ENCODE assay signal across 11 cellular contexts in the genomic region with DNA sequence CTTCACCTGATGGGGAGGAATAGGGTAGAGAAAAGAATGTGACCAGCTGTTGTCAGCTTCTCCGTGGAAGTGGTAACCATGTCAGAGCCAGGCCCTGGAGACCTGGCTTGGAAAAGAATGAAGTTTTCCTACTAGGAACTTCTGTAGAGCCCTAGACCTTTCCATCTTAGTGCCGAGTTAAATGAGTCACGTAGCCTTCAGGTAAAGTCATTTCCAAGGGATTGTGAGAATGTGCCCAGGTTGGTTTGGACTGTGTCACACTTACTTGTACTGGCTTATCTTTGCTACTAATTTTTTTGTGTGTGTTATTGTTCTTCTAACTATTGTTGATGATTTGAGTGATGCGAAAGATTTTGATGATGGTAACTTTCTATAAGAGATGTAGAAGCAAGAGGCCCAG. TPM values are rescaled to one million over a fixed set of nuclear protein-coding genes. Genes with fewer than 3 reads are reported as not detected.
DNase-seq lines count a peak whose midpoint lies in the region; ATAC-seq and TF ChIP-seq lines count a peak whose summit lies in the region.
"Not testable (repeated sequence)": the region's sequence is repeated elsewhere in the genome, so short reads cannot be mapped to it uniquely, and the experiment has no call there.
"Had no signal": no experiment of that assay in that cellular context is flagged by ENCODE, and none has a peak within 500 bp of the region (broad histone marks: within the 10 kb centered on the region; RNA-seq: fewer than 3 reads in every experiment).

No MANE protein-coding gene starts in this region.

- not testable (repeated sequence) for H3K9me3 ChIP-seq in RWPE2 (ENCODE audit: severe bottlenecking)

- ATAC-seq in RWPE2 (ENCODE audit: low read depth) (peak; percentile 41; the same call in 1 of the 3 replicates), esophagus mucosa (peak; percentile 62), foreskin keratinocyte (peak; percentile 80)

- H3K4me1 ChIP-seq in RWPE2 (ENCODE audit: insufficient read depth, poor library complexity, severe bottlenecking); foreskin keratinocyte: not testable (repeated sequence)

- intact Hi-C loops in MCF 10A (cut with micrococcal nuclease), result not testable (repeated sequence)

- H3K27ac ChIP-seq in RWPE2 (ENCODE audit: poor library complexity, severe bottlenecking); foreskin keratinocyte: not testable (repeated sequence)

- H3K27me3 ChIP-seq in RWPE2 (ENCODE audit: insufficient read depth, poor library complexity, severe bottlenecking); foreskin keratinocyte: not testable (repeated sequence)

- not testable (repeated sequence) for DNase-seq in RWPE2 (ENCODE audit: low spot score); MCF 10A (ENCODE audit: unreplicated experiment); foreskin keratinocyte

- POLR2A ChIA-PET in MCF 10A (lab: Yijun Ruan, JAX), result not testable (repeated sequence)

- not testable (repeated sequence) for H3K9me3 Mint-ChIP-seq in MCF 10A (ENCODE audit: unreplicated experiment)

- not testable (repeated sequence) for H3K4me3 ChIP-seq in RWPE2 (ENCODE audit: severe bottlenecking)

- H3K36me3 Mint-ChIP-seq in MCF 10A (ENCODE audit: insufficient read depth, unreplicated experiment), result not testable (repeated sequence)

- not testable (repeated sequence) for H3K27ac Mint-ChIP-seq in MCF 10A (ENCODE audit: low read depth, unreplicated experiment)

- TSS peak; percentile 99 for BruUV-seq in MCF 10A (replicated peaks; lab: Mats Ljungman, UMichigan)

- H3K4me1 Mint-ChIP-seq in MCF 10A (ENCODE audit: insufficient read depth, unreplicated experiment), result not testable (repeated sequence)

- not testable (repeated sequence) for TF ChIP-seq CTCF in RWPE2 (IDR thresholded peaks at IDR 0.05; ENCODE audit: poor library complexity, severe bottlenecking); MCF 10A (IDR thresholded peaks at IDR 0.05; ENCODE audit: unreplicated experiment); foreskin keratinocyte (conservative IDR thresholded peaks at IDR 0.05)

- not testable (repeated sequence) for H3K36me3 ChIP-seq in RWPE2 (ENCODE audit: low read depth)

- not testable (repeated sequence) for H3K27me3 Mint-ChIP-seq in MCF 10A (ENCODE audit: insufficient read depth, unreplicated experiment)

- CTCF ChIA-PET in MCF 10A (lab: Yijun Ruan, JAX), result not testable (repeated sequence)

- not testable (repeated sequence) for H3K4me3 Mint-ChIP-seq in MCF 10A (ENCODE audit: unreplicated experiment)

RNA-seq across cellular contexts. Expression of gene FAM72C, which starts 42.3 kb away (rescaled TPM):
- total RNA-seq in MCF 10A (2022), result 8.1 and 13.1 TPM in 2 replicates
- total RNA-seq in esophagus mucosa, result 2.8 TPM
- 2.9 and 6.2 TPM in 2 replicates for total RNA-seq in foreskin keratinocyte
- polyA plus RNA-seq in foreskin keratinocyte, result 1.9 and 5.4 TPM in 2 replicates
- total RNA-seq: B cell; Caco-2; CD4-positive, alpha-beta T cell; CD4-positive, CD25-positive, alpha-beta regulatory T cell; CD8-positive, alpha-beta T cell had no signal
- polyA plus RNA-seq: CD4-positive, alpha-beta memory T cell; CD8-positive, alpha-beta memory T cell had no signal
